ENCODE assay signal across 8 cellular contexts in genomic region chr17:1684307-1685189, GRCh38. TPM values are rescaled to one million over a fixed set of nuclear protein-coding genes. Genes with fewer than 3 reads are reported as not detected.
A peak's percentile ranks its signal among the peaks of the same experiment; 100 is the strongest.
DNase-seq lines count a peak whose midpoint lies in the region; ATAC-seq and TF ChIP-seq lines count a peak whose summit lies in the region.

Gene PRPF8, minus strand, starts transcription at chr17:1684867. Its CDS starts 296 bp downstream, at chr17:1684571.

- H2AK5ac ChIP-seq in IMR-90 (ENCODE audit: low read depth, low read length), result peak within 1 kb of the TSS; percentile 96

- H2BK20ac ChIP-seq in IMR-90 (ENCODE audit: low read depth, low read length), result 0 out of 2 replicates have a peak within 1 kb of the TSS, but pooled peaks have one; percentile 28

- peak within 1 kb of the TSS; percentile 81 for H4K91ac ChIP-seq in IMR-90 (ENCODE audit: insufficient read depth, low read depth, low read length)

- H3K23ac ChIP-seq in IMR-90 (ENCODE audit: low read depth, low read length), result peak within 1 kb of the TSS; percentile 100

- peak within 1 kb of the TSS; percentile 94 for H2AFZ ChIP-seq in IMR-90 (replicated peaks; ENCODE audit: low read length, poor library complexity)

- no TSS peak for BruUV-seq in IMR-90 (replicated peaks; lab: Mats Ljungman, UMichigan)

- TF ChIP-seq POLR2A in IMR-90 (IDR thresholded peaks at IDR 0.05; ENCODE audit: low read depth, low read length), result peak; percentile 82

- TF ChIP-seq CTCF in IMR-90 (conservative IDR thresholded peaks at IDR 0.05; ENCODE audit: low read depth, low read length) (no peak), epithelial cell of esophagus (IDR thresholded peaks at IDR 0.05; ENCODE audit: insufficient read depth, low read depth, low read length, missing control alignments) (no peak)

- peaks cover 34 to 49% of the 10 kb centered on the region in 2 experiments for H3K79me1 ChIP-seq in IMR-90 (ENCODE audit: low read depth in 1 of 2, low read length in 2 of 2)

- H3K4me3 ChIP-seq in IMR-90 (ENCODE audit: insufficient read depth, low read depth, low read length) (peak within 1 kb of the TSS; percentile 61), epithelial cell of esophagus (ENCODE audit: low read length) (peak within 1 kb of the TSS; percentile 81), mononuclear cell (ENCODE audit: low read length) (peak within 1 kb of the TSS; percentile 95)

- in situ Hi-C loops in IMR-90 (cut with MboI; ENCODE audit: low sequenced_read_pairs), result no loop called here

- H3K9ac ChIP-seq in IMR-90 (ENCODE audit: low read depth, low read length), result peak within 1 kb of the TSS; percentile 89

- H3K27ac ChIP-seq in IMR-90 (ENCODE audit: insufficient read depth, low read length), result peak within 1 kb of the TSS; percentile 85

- peak within 1 kb of the TSS; percentile 81 for H2BK5ac ChIP-seq in IMR-90 (ENCODE audit: low read depth, low read length, poor library complexity, severe bottlenecking)

- H3K18ac ChIP-seq in IMR-90 (ENCODE audit: low read depth, low read length), result peak within 1 kb of the TSS; percentile 75

- CTCF ChIA-PET in IMR-90 (lab: Yijun Ruan, JAX), result interaction anchor here (1.2 kb wide), 1 partner anchor 15 kb away, joined by 3 read pairs; no protein-coding TSS in a partner anchor

- H3K27me3 ChIP-seq in IMR-90 (ENCODE audit: control insufficient read depth, insufficient read depth, low read length), result no peaks in the 10 kb centered on the region
- no peaks in the 10 kb centered on the region for H3K27me3 ChIP-seq in mononuclear cell (ENCODE audit: insufficient read depth, low read length)

- H3K4me1 ChIP-seq in IMR-90 (ENCODE audit: control insufficient read depth, insufficient read depth, low read length) (peaks cover 3% of the 10 kb centered on the region), mononuclear cell (ENCODE audit: insufficient read depth, low read length) (peaks cover 20% of the 10 kb centered on the region)

- H4K20me1 ChIP-seq in IMR-90 (ENCODE audit: insufficient read depth, low read length), result peaks cover 43% of the 10 kb centered on the region

- peak; percentile 97 for DNase-seq in DMS 273 (lab: John Stamatoyannopoulos, UW; ENCODE audit: unreplicated experiment)
- peak; percentile 96 for DNase-seq in IMR-90
- DNase-seq in OCI-M1 (lab: John Stamatoyannopoulos, UW), result peak; percentile 97
- DNase-seq in activated T-cell treated with anti-CD3 and anti-CD28 coated beads for 24 hours (ENCODE audit: low read depth), result peak; percentile 97
- peak; percentile 98 for DNase-seq in epithelial cell of esophagus (ENCODE audit: low read depth)
- peak; percentile 94 to 95 for DNase-seq in stimulated activated CD8-positive, alpha-beta memory T cell treated with anti-CD3 and anti-CD28 coated beads, Interleukin-4, amount 100 ng/mL, for 1 hour (ENCODE audit: low read depth in 2 of 2, low spot score in 1 of 2)

- H2AK9ac ChIP-seq in IMR-90 (replicated peaks; ENCODE audit: low read depth, low read length, poor library complexity), result peak within 1 kb of the TSS; percentile 95

- peak within 1 kb of the TSS; percentile 72 for H2BK120ac ChIP-seq in IMR-90 (ENCODE audit: low read depth, low read length)

- H4K8ac ChIP-seq in IMR-90 (ENCODE audit: low read depth in 2 of 2, low read length in 2 of 2), result peak within 1 kb of the TSS; percentile 96 to 99

- intact Hi-C loops in IMR-90 (cut with micrococcal nuclease), result loop anchor here (2.0 kb wide), 1 partner anchor 30 kb away; no protein-coding TSS in a partner anchor

- H3K4me2 ChIP-seq in IMR-90 (ENCODE audit: low read depth, low read length), result peak within 1 kb of the TSS; percentile 97

- H3K14ac ChIP-seq in IMR-90 (replicated peaks; ENCODE audit: low read depth, low read length), result peak within 1 kb of the TSS; percentile 99

- peak within 1 kb of the TSS; percentile 94 for H3K4ac ChIP-seq in IMR-90 (ENCODE audit: low read depth, low read length)

- POLR2A ChIA-PET in IMR-90 (lab: Charles Lee; ENCODE audit: unreplicated experiment), result interaction anchor here (0.7 to 1.4 kb wide), 2 partner anchors 16 to 36 kb away, joined by 3 read pairs; no protein-coding TSS in a partner anchor

- no peak for TF ChIP-seq RAD21 in IMR-90 (IDR thresholded peaks at IDR 0.05; ENCODE audit: low read length)

- no peak within 1 kb of the TSS; the same call in 2 of the 3 replicates for H2BK15ac ChIP-seq in IMR-90 (ENCODE audit: low read depth, low read length)

- peak within 1 kb of the TSS; percentile 93 for H4K5ac ChIP-seq in IMR-90 (ENCODE audit: low read depth, low read length)

- H3K56ac ChIP-seq in IMR-90 (ENCODE audit: extremely low read depth, insufficient read depth, low read length), result peak within 1 kb of the TSS; percentile 94

- peaks cover 16% of the 10 kb centered on the region for H3K9me1 ChIP-seq in IMR-90 (ENCODE audit: insufficient read depth, low read length)

- whole genome bisulfite sequencing in IMR-90 (ENCODE audit: extremely low coverage in 2 of 2, insufficient read length in 1 of 2), 2 experiments, result 0% methylated on average over 35 of the region's 74 CpGs; no CpG with 5 or more reads in 1 of the 2 experiments

- ATAC-seq in GM21528 (IDR thresholded peaks at IDR 0.05; ENCODE audit: low FRiP score, unreplicated experiment) (peak; percentile 96), IMR-90 (ENCODE audit: low read depth) (peak; percentile 99)

- dilution Hi-C loops in IMR-90 (cut with HindIII; ENCODE audit: low sequenced_read_pairs, unreplicated experiment), result no loop called here

- no peaks in the 10 kb centered on the region for H3K9me3 ChIP-seq in IMR-90 (ENCODE audit: control insufficient read depth, insufficient read depth, low read length)
- H3K9me3 ChIP-seq in mononuclear cell (ENCODE audit: low read depth, low read length), result no peaks in the 10 kb centered on the region

- peaks cover 33% of the 10 kb centered on the region for H3K36me3 ChIP-seq in IMR-90 (ENCODE audit: control insufficient read depth, insufficient read depth, low read length)

TF ChIP-seq in IMR-90, 13 proteins besides CTCF, POLR2A, EP300 and RAD21:
- TF ChIP-seq CHD1 (IDR thresholded peaks at IDR 0.05; ENCODE audit: low read depth, low read length) (no peak), MAFK (IDR thresholded peaks at IDR 0.05; ENCODE audit: low read depth, low read length) (no peak), RCOR1 (IDR thresholded peaks at IDR 0.05; ENCODE audit: insufficient replicate concordance, low read length) (no peak), BHLHE40 (IDR thresholded peaks at IDR 0.05; ENCODE audit: low read depth, low read length) (no peak), FOS (IDR thresholded peaks at IDR 0.05; ENCODE audit: low read depth, low read length) (peak; percentile 11; the same call in 1 of the 2 replicates), MAZ (IDR thresholded peaks at IDR 0.05; ENCODE audit: borderline replicate concordance, low read depth, low read length) (0 out of 2 replicates have a peak, but pooled peaks have one; percentile 12), USF2 (IDR thresholded peaks at IDR 0.05; ENCODE audit: low read depth, low read length) (no peak; the same call in 1 of the 2 replicates), RFX5 (IDR thresholded peaks at IDR 0.05; ENCODE audit: low read depth, low read length) (no peak), CEBPB (IDR thresholded peaks at IDR 0.05; ENCODE audit: low read depth, low read length) (peak; percentile 71), ELK1 (IDR thresholded peaks at IDR 0.05; ENCODE audit: borderline replicate concordance, low read depth, low read length) (no peak), SMC3 (IDR thresholded peaks at IDR 0.05; ENCODE audit: low read depth, low read length) (no peak), MXI1 (IDR thresholded peaks at IDR 0.05; ENCODE audit: borderline replicate concordance, low read depth, low read length) (peak; percentile 86; the same call in 1 of the 2 replicates), NFE2L2 (IDR thresholded peaks at IDR 0.05; ENCODE audit: low read depth, low read length) (no peak)

RNA-seq across cellular contexts. Expression of gene PRPF8, which starts in this region (rescaled TPM):
- total RNA-seq in IMR-90 (2012; rRNA removed), result 113 and 141 TPM in 2 replicates
- polyA plus RNA-seq in IMR-90 (2012; rRNA removed), result 160 and 167 TPM in 2 replicates
- 63.5 and 106 TPM in 2 replicates for polyA plus RNA-seq in IMR-90 (2012; cell fraction: cytosol; rRNA removed)
- polyA plus RNA-seq in IMR-90 (2012; cell fraction: nucleus; rRNA removed; ENCODE audit: low replicate concordance), result 249 and 303 TPM in 2 replicates
- total RNA-seq in mononuclear cell, result 186 TPM

Comparison
In these comparisons a context has a peak if more than half of its experiments do, and no peak if none do; other contexts are left out.
1. Peak in every context shown above with its lines: DNase-seq, ATAC-seq, H3K4me3 ChIP-seq and H3K27ac ChIP-seq.